In genomic region chr17:48555183-48555615, GRCh38 we compare ENCODE assay signal across 9 cellular contexts. TPM values are rescaled to one million over a fixed set of nuclear protein-coding genes. Genes with fewer than 3 reads are reported as not detected.
DNase-seq lines count a peak whose midpoint lies in the region; ATAC-seq and TF ChIP-seq lines count a peak whose summit lies in the region.
"Had no signal": no experiment of that assay in that cellular context is flagged by ENCODE, and none has a peak within 500 bp of the region (broad histone marks: within the 10 kb centered on the region; RNA-seq: fewer than 3 reads in every experiment).

No MANE protein-coding gene starts in this region.

- H3K36me3 Mint-ChIP-seq in T-helper 17 cell (ENCODE audit: low read depth): peaks cover 5% of the 10 kb centered on the region

- POLR2A ChIA-PET in A673 (lab: Charles Lee; ENCODE audit: low non-redundant PET): interaction anchor here (0.6 kb wide), 2 partner anchors 24 to 71 kb away, joined by 3 to 8 read pairs; partner anchors contain the start of genes HOXB1 and HOXB9

- H3K4me3 ChIP-seq in A673 (ENCODE audit: low read depth, low read length, poor library complexity, severe bottlenecking): peak overlapping the region; percentile 47
- peak overlapping the region; percentile 37; the same call in 1 of the 2 replicates for H3K4me3 ChIP-seq in H7 (ENCODE audit: insufficient read depth, low read depth, low read length)

- H3K9me3 ChIP-seq in A673 (ENCODE audit: low read depth, low read length, poor library complexity, severe bottlenecking) (no peaks in the 10 kb centered on the region), T-helper 17 cell (ENCODE audit: control insufficient read depth, low read length, poor library complexity, severe bottlenecking) (no peaks in the 10 kb centered on the region)

- peak; percentile 56 for ATAC-seq in T-helper 17 cell
- peak; percentile 39 for ATAC-seq in sciatic nerve
- no peak for ATAC-seq in HG02798 (IDR thresholded peaks at IDR 0.05; ENCODE audit: poor library complexity, unreplicated experiment)

- no peaks in the 10 kb centered on the region for H3K27me3 ChIP-seq in A673 (replicated peaks; ENCODE audit: insufficient read depth, low read depth, low read length, poor library complexity)
- peaks cover 99% of the 10 kb centered on the region for H3K27me3 ChIP-seq in H7 (ENCODE audit: control insufficient read depth, insufficient read depth, low read length)

- no TSS peak for BruUV-seq in A673 (replicated peaks; lab: Mats Ljungman, UMichigan)

- DNase-seq in A673 (ENCODE audit: low spot score) (peak; percentile 92), H7 (peak; percentile 72), T-helper 17 cell (no peak), glomerular visceral epithelial cell (ENCODE audit: extremely low spot score) (peak; percentile 90), sciatic nerve (ENCODE audit: low spot score) (no peak), CD1c-positive myeloid dendritic cell (ENCODE audit: extremely low spot score) (no peak)
- DNase-seq in activated effector memory CD4-positive, alpha-beta T cell treated with Interleukin-2 at 50 U/mL for 16 hours: no peak

- CTCF ChIA-PET in A673 (lab: Charles Lee): interaction anchor here (0.5 to 0.8 kb wide), 3 partner anchors 9 to 98 kb away, joined by 3 to 7 read pairs (median 3); no protein-coding TSS in a partner anchor

- peaks cover 39% of the 10 kb centered on the region for H3K4me1 ChIP-seq in A673 (ENCODE audit: insufficient read depth, low read length, poor library complexity, severe bottlenecking)

- no peak for TF ChIP-seq CTCF in A673 (conservative IDR thresholded peaks at IDR 0.05; ENCODE audit: low read depth, low read length)

- peaks cover 17% of the 10 kb centered on the region for H3K36me3 ChIP-seq in A673 (ENCODE audit: insufficient read depth, low read length, poor library complexity, severe bottlenecking)
- H3K36me3 ChIP-seq in H7 (replicated peaks; ENCODE audit: control insufficient read depth, insufficient read depth, low read length): no peaks in the 10 kb centered on the region

- H3K27me3 Mint-ChIP-seq in T-helper 17 cell: peaks cover 34% of the 10 kb centered on the region

- intact Hi-C loops in A673 (cut with micrococcal nuclease; ENCODE audit: unreplicated experiment) (no loop called here), sciatic nerve (cut with DNase I) (loop anchor here (2.0 kb wide), 1 partner anchor 22 kb away; no protein-coding TSS in a partner anchor)

- peaks cover 12% of the 10 kb centered on the region for H3K4me1 Mint-ChIP-seq in T-helper 17 cell

- peak overlapping the region; percentile 91 for H3K4me3 Mint-ChIP-seq in T-helper 17 cell

- H3K27ac ChIP-seq in A673 (ENCODE audit: low read depth, low read length, poor library complexity, severe bottlenecking): peak overlapping the region; percentile 81

- peak overlapping the region; percentile 77 for H3K27ac Mint-ChIP-seq in T-helper 17 cell

RNA-seq across cellular contexts. Expression of gene HOXB2, which starts 10.3 kb away (rescaled TPM):
- total RNA-seq in A673 (2021) (34.5 and 37.8 TPM in 2 replicates), T-helper 17 cell (10 to 100 TPM in 1 of 2 donors, 1 to 10 TPM in 1; 4.5 to 18.8 TPM), sciatic nerve (23.1 TPM)
- total RNA-seq in H7 (2014; rRNA removed; shearing (Covaris generic)): 11.8 and 16.1 TPM in 2 replicates
- total RNA-seq: temporal lobe had no signal

RNA-seq across cellular contexts. Expression of gene HOXB4, which starts 23.0 kb away (rescaled TPM):
- total RNA-seq in A673 (2021): 9.7 and 11.9 TPM in 2 replicates
- 0.03 TPM in 1 of 2 replicates, not detected in the other for total RNA-seq in H7 (2014; rRNA removed; shearing (Covaris generic))
- total RNA-seq in T-helper 17 cell: 1 to 10 TPM in 1 of 2 donors, under 1 TPM in 1; 0.91 to 1.8 TPM
- total RNA-seq in sciatic nerve: 8.8 TPM
- total RNA-seq: temporal lobe had no signal

RNA-seq across cellular contexts. Expression of gene HOXB1, which starts 24.4 kb away (rescaled TPM):
- not detected in 2 replicates for total RNA-seq in A673 (2021)
- 4.5 and 6.4 TPM in 2 replicates for total RNA-seq in H7 (2014; rRNA removed; shearing (Covaris generic))
- total RNA-seq in T-helper 17 cell: not detected
- not detected for total RNA-seq in sciatic nerve
- total RNA-seq: temporal lobe had no signal

RNA-seq across cellular contexts. Expression of gene HOXB3, which starts 34.8 kb away (rescaled TPM):
- total RNA-seq in A673 (2021): 40.7 and 46.1 TPM in 2 replicates
- 4.5 and 6.8 TPM in 2 replicates for total RNA-seq in H7 (2014; rRNA removed; shearing (Covaris generic))
- total RNA-seq in T-helper 17 cell: 1 to 10 TPM; 1.7 to 4.6 TPM
- total RNA-seq in sciatic nerve: 25.6 TPM
- total RNA-seq: temporal lobe had no signal

RNA-seq across cellular contexts. Expression of gene HOXB5, which starts 38.4 kb away (rescaled TPM):
- total RNA-seq in A673 (2021) (5.9 and 6.4 TPM in 2 replicates), T-helper 17 cell (not detected), sciatic nerve (2.4 TPM)
- not detected in 2 replicates for total RNA-seq in H7 (2014; rRNA removed; shearing (Covaris generic))
- total RNA-seq: temporal lobe had no signal

Comparison
In these comparisons a context has a peak if more than half of its experiments do, and no peak if none do; other contexts are left out.
1. DNase-seq: peak in A673 (single experiment), H7 (single experiment) and glomerular visceral epithelial cell (single experiment); none in T-helper 17 cell (0 of 3), sciatic nerve (single experiment), activated effector memory CD4-positive, alpha-beta T cell treated with Interleukin-2 at 50 U/mL for 16 hours (single experiment) and CD1c-positive myeloid dendritic cell (single experiment).